ENCODE assay signal across 11 cellular contexts in genomic region chr11:44067266-44067665, GRCh38. TPM values are rescaled to one million over a fixed set of nuclear protein-coding genes. Genes with fewer than 3 reads are reported as not detected.
A peak's percentile ranks its signal among the peaks of the same experiment; 100 is the strongest.
DNase-seq lines count a peak whose midpoint lies in the region; ATAC-seq and TF ChIP-seq lines count a peak whose summit lies in the region.
"Had no signal": no experiment of that assay in that cellular context is flagged by ENCODE, and none has a peak within 500 bp of the region (broad histone marks: within the 10 kb centered on the region; RNA-seq: fewer than 3 reads in every experiment).

No MANE protein-coding gene starts in this region.

- no peak for TF ChIP-seq EP300 in esophagus muscularis mucosa (IDR thresholded peaks at IDR 0.05)

- no peak overlapping the region for H3K9ac ChIP-seq in HUES6 (ENCODE audit: low read length)

- ATAC-seq in T-cell (replicated peaks in 1 of 4) (no peak), GM21619 (IDR thresholded peaks at IDR 0.05; ENCODE audit: unreplicated experiment) (no peak)
- ATAC-seq in stimulated activated memory B cell treated with anti-CD40 and anti-IgM and Interleukin-4, amounts not matched to agents 10 μg/mL and 1 μg/mL and 100 μg/mL, for 72 hours = no peak

- H3K36me3 ChIP-seq in HUES6 (ENCODE audit: control insufficient read depth, insufficient read depth, low read length) (no peaks in the 10 kb centered on the region), esophagus muscularis mucosa (peaks cover 0 to 26% (median 13%) of the 10 kb centered on the region in 4 donors)
- H3K36me3 ChIP-seq: WERI-Rb-1 had no signal

- intact Hi-C loops in esophagus muscularis mucosa (cut with DNase I) = no loop called here

- no peak for TF ChIP-seq CTCF in esophagus muscularis mucosa (IDR thresholded peaks at IDR 0.05)

- H3K27ac Mint-ChIP-seq in T-cell = peak overlapping the region; percentile 44 to 89
- H3K27ac Mint-ChIP-seq in stimulated activated memory B cell treated with anti-CD40 and anti-IgM and Interleukin-4, amounts not matched to agents 10 μg/mL and 1 μg/mL and 100 μg/mL, for 72 hours = peak overlapping the region; percentile 95

- TF ChIP-seq POLR2A in esophagus muscularis mucosa (IDR thresholded peaks at IDR 0.05; ENCODE audit: low read depth) = no peak

- H3K4me1 Mint-ChIP-seq in T-cell = peaks cover 23 to 42% (median 30%) of the 10 kb centered on the region in 3 donors
- peaks cover 19% of the 10 kb centered on the region for H3K4me1 Mint-ChIP-seq in stimulated activated memory B cell treated with anti-CD40 and anti-IgM and Interleukin-4, amounts not matched to agents 10 μg/mL and 1 μg/mL and 100 μg/mL, for 72 hours

- H3K27me3 ChIP-seq in HUES6 (ENCODE audit: control insufficient read depth, insufficient read depth, low read length) (no peaks in the 10 kb centered on the region; the same call in 1 of the 2 replicates), esophagus muscularis mucosa (no peaks in the 10 kb centered on the region)

- POLR2A ChIA-PET in T-cell (lab: Charles Lee) = no interaction called here

- no peaks in the 10 kb centered on the region for H3K9me3 Mint-ChIP-seq in T-cell
- H3K9me3 Mint-ChIP-seq in stimulated activated memory B cell treated with anti-CD40 and anti-IgM and Interleukin-4, amounts not matched to agents 10 μg/mL and 1 μg/mL and 100 μg/mL, for 72 hours = no peaks in the 10 kb centered on the region

- H3K4me3 Mint-ChIP-seq in T-cell = peak overlapping the region; percentile 79 to 96 (median 91)
- peak overlapping the region; percentile 87 for H3K4me3 Mint-ChIP-seq in stimulated activated memory B cell treated with anti-CD40 and anti-IgM and Interleukin-4, amounts not matched to agents 10 μg/mL and 1 μg/mL and 100 μg/mL, for 72 hours

- H3K9me3 ChIP-seq in HUES6 (ENCODE audit: control insufficient read depth, insufficient read depth, low read depth, low read length) (no peaks in the 10 kb centered on the region), esophagus muscularis mucosa (no peaks in the 10 kb centered on the region)

- H3K4me3 ChIP-seq in HUES6 (ENCODE audit: low read depth, low read length) (peak overlapping the region; percentile 60; the same call in 1 of the 2 replicates), esophagus muscularis mucosa (peak overlapping the region; percentile 68 to 91 (median 77))

- WGBS in esophagus muscularis mucosa = 71% methylated on average over 5 of the region's 5 CpGs

- H3K4me1 ChIP-seq in HUES6 (ENCODE audit: control insufficient read depth, insufficient read depth, low read length) = peaks cover 16% of the 10 kb centered on the region
- peaks cover 10 to 37% (median 22%) of the 10 kb centered on the region in 4 donors for H3K4me1 ChIP-seq in esophagus muscularis mucosa

- no peak overlapping the region for H3K27ac ChIP-seq in HUES6 (ENCODE audit: low read depth, low read length)
- H3K27ac ChIP-seq in esophagus muscularis mucosa (replicated peaks in 1 of 4) = peak overlapping the region in 3 of 4 donors; percentile 91 to 96 (median 96)
- H3K27ac ChIP-seq: WERI-Rb-1 had no signal

- DNase-seq in T-cell = no peak
- DNase-seq in esophagus muscularis mucosa (ENCODE audit: extremely low spot score) = no peak
- DNase-seq in stimulated activated CD4-positive, alpha-beta T cell treated with anti-CD3 and anti-CD28 coated beads, Interleukin-4, amount 100 ng/mL, for 1 hour = no peak
- no peak for DNase-seq in NCI-H1417 (lab: John Stamatoyannopoulos, UW)
- DNase-seq: effector memory CD4-positive, alpha-beta T cell; midbrain; WERI-Rb-1 had no signal

- CTCF ChIA-PET in T-cell (lab: Charles Lee) = interaction anchor here in 1 of 2 donors (1.6 to 5.4 kb wide), 2 partner anchors 27 to 37 kb away, joined by 3 to 30 read pairs; partner anchors contain the start of gene EXT2

- H3K27me3 Mint-ChIP-seq in T-cell = no peaks in the 10 kb centered on the region
- H3K27me3 Mint-ChIP-seq in stimulated activated memory B cell treated with anti-CD40 and anti-IgM and Interleukin-4, amounts not matched to agents 10 μg/mL and 1 μg/mL and 100 μg/mL, for 72 hours = no peaks in the 10 kb centered on the region

- H3K36me3 Mint-ChIP-seq in T-cell = peaks cover 4% of the 10 kb centered on the region
- H3K36me3 Mint-ChIP-seq in stimulated activated memory B cell treated with anti-CD40 and anti-IgM and Interleukin-4, amounts not matched to agents 10 μg/mL and 1 μg/mL and 100 μg/mL, for 72 hours = peaks cover 10% of the 10 kb centered on the region

RNA-seq across cellular contexts. Expression of gene ACCS, which starts 1.2 kb away (rescaled TPM):
- total RNA-seq in T-cell (10 to 100 TPM; 18.9 to 66.4 (median 27.5) TPM), esophagus muscularis mucosa (10 to 100 TPM in 2 of 4 donors, 1 to 10 TPM in 2; 8.0 to 19.1 (median 13.5) TPM)

RNA-seq across cellular contexts. Expression of gene ACCSL, which starts 19.5 kb away (rescaled TPM):
- total RNA-seq in T-cell (not detected), esophagus muscularis mucosa (not detected)
- total RNA-seq: M059J had no signal

RNA-seq across cellular contexts. Expression of gene EXT2, which starts 28.2 kb away (rescaled TPM):
- total RNA-seq in T-cell = 10 to 100 TPM; 24.8 to 30.5 (median 26.6) TPM
- 10 to 100 TPM; 47.8 to 80.4 (median 68.0) TPM for total RNA-seq in esophagus muscularis mucosa
